Comparison of ENCODE assay signal across 8 cellular contexts in genomic region chr2:172735646-172736418, GRCh38. TPM values are rescaled to one million over a fixed set of nuclear protein-coding genes. Genes with fewer than 3 reads are reported as not detected.
DNase-seq lines count a peak whose midpoint lies in the region; ATAC-seq, FAIRE-seq and TF ChIP-seq lines count a peak whose summit lies in the region.

RAPGEF4 (plus strand) TSS chr2:172735845; CDS start chr2:172735984, 139 bp downstream.

- CTCF ChIA-PET in A549 (lab: Yijun Ruan, JAX) = no interaction called here

- TF ChIP-seq EP300 in A549 (IDR thresholded peaks at IDR 0.05) = no peak

- no peak for TF ChIP-seq RAD21 in A549 (conservative IDR thresholded peaks at IDR 0.05 in 1 of 2, IDR thresholded peaks at IDR 0.05 in 1 of 2)

- no peak for TF ChIP-seq POLR2A in A549 (IDR thresholded peaks at IDR 0.05; ENCODE audit: low read length)

- peaks cover 8% of the 10 kb centered on the region for H3K4me1 Mint-ChIP-seq in activated naive CD4-positive, alpha-beta T cell treated with anti-CD3 and anti-CD28 coated beads, Interleukin-2, amount 50 U/mL, for 24 hours

- H3K9me3 Mint-ChIP-seq in activated naive CD4-positive, alpha-beta T cell treated with anti-CD3 and anti-CD28 coated beads, Interleukin-2, amount 50 U/mL, for 24 hours = no peaks in the 10 kb centered on the region

- H3K27ac ChIP-seq in A549 = peak within 1 kb of the TSS; percentile 64 to 85
- H3K27ac ChIP-seq in right cardiac atrium (ENCODE audit: low read length) = no peak within 1 kb of the TSS

- TF ChIP-seq CTCF in A549 (IDR thresholded peaks at IDR 0.05) (no peak), GM13977 (IDR thresholded peaks at IDR 0.05; ENCODE audit: extremely low read depth, insufficient read depth, missing control alignments) (no peak)

- ATAC-seq in A549 (peak; percentile 59 to 71; a peak in 5 of 6 replicates), right cardiac atrium (peak; percentile 40 to 56), HG02973 (IDR thresholded peaks at IDR 0.05; ENCODE audit: unreplicated experiment) (no peak), HG03460 (IDR thresholded peaks at IDR 0.05; ENCODE audit: unreplicated experiment) (no peak), HG02759 (IDR thresholded peaks at IDR 0.05; ENCODE audit: unreplicated experiment) (no peak)

- POLR2A ChIA-PET in A549 (lab: Yijun Ruan, JAX) = no interaction called here

- H3K4me3 Mint-ChIP-seq in activated naive CD4-positive, alpha-beta T cell treated with anti-CD3 and anti-CD28 coated beads, Interleukin-2, amount 50 U/mL, for 24 hours = peak within 1 kb of the TSS; percentile 83

- FAIRE-seq in A549 (lab: Jason Lieb, UNC) = no peak

- H3K4me3 ChIP-seq in A549 = peak within 1 kb of the TSS; percentile 80
- H3K4me3 ChIP-seq in right cardiac atrium (ENCODE audit: low read length) = peak within 1 kb of the TSS; percentile 67
- peak within 1 kb of the TSS; percentile 44 for H3K4me3 ChIP-seq in skeletal muscle cell (ENCODE audit: low read depth, low read length)

- WGBS in A549 (ENCODE audit: missing lambda C conversion rate) = 12% methylated on average over 22 of the region's 88 CpGs
- under 1% methylated on average over 88 of the region's 88 CpGs for WGBS in right cardiac atrium

- intact Hi-C loops in right cardiac atrium (cut with DNase I) = no loop called here

- peaks cover 3% of the 10 kb centered on the region for H3K36me3 Mint-ChIP-seq in activated naive CD4-positive, alpha-beta T cell treated with anti-CD3 and anti-CD28 coated beads, Interleukin-2, amount 50 U/mL, for 24 hours

- no peaks in the 10 kb centered on the region for H3K27me3 ChIP-seq in right cardiac atrium (ENCODE audit: control insufficient read depth, insufficient read depth)

- in situ Hi-C loops in GM13977 (cut with MboI; ENCODE audit: low pct_unique_long_range_greater_than_20kb, low sequenced_read_pairs, unreplicated experiment) = no loop called here

- H3K4me1 ChIP-seq in A549 (no peaks in the 10 kb centered on the region), right cardiac atrium (ENCODE audit: control insufficient read depth, insufficient read depth, low read length) (no peaks in the 10 kb centered on the region)

- H3K9me3 ChIP-seq in A549 = no peaks in the 10 kb centered on the region
- no peaks in the 10 kb centered on the region for H3K9me3 ChIP-seq in right cardiac atrium (ENCODE audit: control insufficient read depth, low read length)

- H3K27me3 Mint-ChIP-seq in activated naive CD4-positive, alpha-beta T cell treated with anti-CD3 and anti-CD28 coated beads, Interleukin-2, amount 50 U/mL, for 24 hours = peaks cover 41% of the 10 kb centered on the region

- H3K27ac Mint-ChIP-seq in activated naive CD4-positive, alpha-beta T cell treated with anti-CD3 and anti-CD28 coated beads, Interleukin-2, amount 50 U/mL, for 24 hours = no peak within 1 kb of the TSS

- DNase-seq in A549 (ENCODE audit: low read depth in 1 of 2, low spot score in 1 of 2) (peak in 1 of 2 experiments; percentile 8), GM13977 (ENCODE audit: low spot score) (peak; percentile 48), right cardiac atrium (peak in 1 of 3 donors; percentile 39), skeletal muscle cell (ENCODE audit: low read depth) (no peak)

- H3K4me2 ChIP-seq in A549 = peak within 1 kb of the TSS; percentile 94

TF ChIP-seq in A549, 52 proteins besides CTCF, POLR2A, EP300 and RAD21:
- TF ChIP-seq ATOH8 (CRISPR knock-in tag; IDR thresholded peaks at IDR 0.05; ENCODE audit: low read depth) (no peak), CHD4 (IDR thresholded peaks at IDR 0.05; ENCODE audit: borderline replicate concordance) (no peak), HOXB13 (CRISPR knock-in tag; IDR thresholded peaks at IDR 0.05; ENCODE audit: low read depth) (no peak), FOSB (CRISPR knock-in tag; IDR thresholded peaks at IDR 0.05) (no peak), JUNB (IDR thresholded peaks at IDR 0.05) (no peak), POLR2AphosphoS2 (conservative IDR thresholded peaks at IDR 0.05; ENCODE audit: low read length) (no peak), SMC3 (IDR thresholded peaks at IDR 0.05) (no peak), USF2 (IDR thresholded peaks at IDR 0.05) (no peak), ZC3H11A (IDR thresholded peaks at IDR 0.05) (no peak)
- TF ChIP-seq, protein P1, sequence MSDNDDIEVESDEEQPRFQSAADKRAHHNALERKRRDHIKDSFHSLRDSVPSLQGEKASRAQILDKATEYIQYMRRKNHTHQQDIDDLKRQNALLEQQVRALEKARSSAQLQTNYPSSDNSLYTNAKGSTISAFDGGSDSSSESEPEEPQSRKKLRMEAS (IDR thresholded peaks at IDR 0.05) = no peak

RNA-seq across cellular contexts. Expression of gene RAPGEF4, which starts in this region (rescaled TPM):
- polyA plus RNA-seq in A549 (2011; rRNA removed) (0.73 and 1.1 TPM in 2 replicates), A549 (2017; fragmentation: RNase III; extraction: RNeasy Plus Mini Kit Qiagen cat#74134 plus additional on column Dnase treatment) (0.08 to 0.29 TPM (median 0.18 TPM) in 3 replicates), right cardiac atrium (5.9 TPM)
- 0.11 and 0.13 TPM in 2 replicates for polyA plus RNA-seq in A549 (2012; cell fraction: cytosol; rRNA removed)
- 0.05 and 0.29 TPM in 2 replicates for polyA plus RNA-seq in A549 (2012; cell fraction: nucleus; rRNA removed)
- 1.1 and 2.6 TPM in 2 replicates for polyA minus RNA-seq in A549 (2011; rRNA and poly(A)+ RNA removed)
- total RNA-seq in right cardiac atrium = 10 to 100 TPM in 1 of 4 donors, 1 to 10 TPM in 3; 7.1 to 11.3 (median 9.1) TPM

Comparison
In these comparisons a context has a peak if more than half of its experiments do, and no peak if none do; other contexts are left out.
1. ATAC-seq: peak in A549 (2 of 2) and right cardiac atrium (2 of 2); none in HG02973 (single experiment), HG03460 (single experiment) and HG02759 (single experiment).
2. Peak in every context shown above with its lines, with median percentiles within 50 percentile points of each other: H3K4me3 ChIP-seq.